19 cellular contexts compared by ENCODE assay signal in the genomic region with DNA sequence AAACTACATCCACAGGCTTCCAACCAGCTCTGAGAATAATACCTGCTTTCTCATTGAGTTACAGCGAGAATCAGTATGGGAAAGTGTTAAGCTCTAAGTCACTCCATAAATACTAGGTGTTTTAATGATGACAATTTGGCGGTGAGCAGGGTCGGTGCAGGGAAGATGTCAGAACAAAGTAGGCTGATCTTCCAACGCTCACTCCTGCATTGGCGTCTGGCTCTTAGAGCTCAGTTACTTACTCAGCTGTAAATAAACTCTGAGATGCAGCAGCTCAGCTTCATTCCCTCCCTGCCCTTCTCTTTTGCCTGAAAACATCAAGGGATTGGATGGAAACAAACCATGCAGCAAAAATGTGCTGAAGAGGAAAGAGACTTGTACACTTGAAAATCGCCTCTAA.
DNase-seq lines count a peak whose midpoint lies in the region; ATAC-seq, FAIRE-seq and TF ChIP-seq lines count a peak whose summit lies in the region.
"Had no signal": no experiment of that assay in that cellular context is flagged by ENCODE, and none has a peak within 500 bp of the region (broad histone marks: within the 10 kb centered on the region; RNA-seq: fewer than 3 reads in every experiment).

No MANE protein-coding gene starts in this region.

- no peak for FAIRE-seq in astrocyte (lab: Jason Lieb, UNC)

- peak; percentile 70 for DNase-seq in NCI-H1694 treated with DMSO at 0.1 percent for 48 hours (lab: John Stamatoyannopoulos, UW)
- no peak for DNase-seq in astrocyte (ENCODE audit: low read depth)
- peak in 1 of 2 donors; percentile 26 for DNase-seq in foreskin keratinocyte
- peak; percentile 29 for DNase-seq in putamen (ENCODE audit: low spot score)
- no peak for DNase-seq in islet precursor cell
- no peak for DNase-seq in UCSD-AML1 (lab: John Stamatoyannopoulos, UW; ENCODE audit: unreplicated experiment)
- DNase-seq in NCI-H1105 treated with DMSO at 0.1 percent for 48 hours (lab: John Stamatoyannopoulos, UW): no peak
- DNase-seq: ACHN; activated CD4-positive, alpha-beta T cell treated with anti-CD3 and anti-CD28 coated beads for 48 hours; central memory CD4-positive, alpha-beta T cell; effector memory CD4-positive, alpha-beta T cell; kidney glomerular epithelial cell; NCI-H526 treated with DMSO at 0.1 percent for 48 hours; stimulated activated naive B cell treated with anti-CD40 and anti-IgM and Interleukin-4, amounts not matched to agents 10 μg/mL and 1 μg/mL and 100 μg/mL, for 72 hours had no signal

- H3K27me3 ChIP-seq in astrocyte (ENCODE audit: insufficient read depth, low read length) (peaks cover 2% of the 10 kb centered on the region), foreskin keratinocyte (no peaks in the 10 kb centered on the region)

- H3K4me2 ChIP-seq in astrocyte (ENCODE audit: low read length): peak overlapping the region; percentile 2

- no peaks in the 10 kb centered on the region for H3K9me3 ChIP-seq in astrocyte (ENCODE audit: insufficient read depth, low read depth, low read length)
- H3K9me3 ChIP-seq: neutrophil had no signal

- H3K4me3 ChIP-seq in astrocyte (ENCODE audit: insufficient read depth, low read depth, low read length): no peak overlapping the region
- H3K4me3 ChIP-seq: SK-N-MC had no signal

- H3K4me3 Mint-ChIP-seq in astrocyte (ENCODE audit: unreplicated experiment): no peak overlapping the region
- H3K4me3 Mint-ChIP-seq: stimulated activated naive B cell treated with anti-CD40 and anti-IgM and Interleukin-4, amounts not matched to agents 10 μg/mL and 1 μg/mL and 100 μg/mL, for 72 hours had no signal

- peak overlapping the region; percentile 72 for H3K27ac Mint-ChIP-seq in astrocyte (ENCODE audit: unreplicated experiment)
- H3K27ac Mint-ChIP-seq: activated T-helper 2 cell treated with anti-CD3 and anti-CD28 coated beads, Interferon-gamma antibody, Interleukin-2, Interleukin-4, amounts not matched to agents 10 μg/mL and 5 μg/mL and 100 μg/mL, durations not matched to agents 14 hours and 24 hours and 36 hours; stimulated activated naive B cell treated with anti-CD40 and anti-IgM and Interleukin-4, amounts not matched to agents 10 μg/mL and 1 μg/mL and 100 μg/mL, for 72 hours had no signal

- no peaks in the 10 kb centered on the region for H3K9me3 Mint-ChIP-seq in astrocyte (ENCODE audit: unreplicated experiment)
- H3K9me3 Mint-ChIP-seq: activated T-helper 2 cell treated with anti-CD3 and anti-CD28 coated beads, Interferon-gamma antibody, Interleukin-2, Interleukin-4, amounts not matched to agents 10 μg/mL and 5 μg/mL and 100 μg/mL, durations not matched to agents 14 hours and 24 hours and 36 hours had no signal

- H2AFZ ChIP-seq in astrocyte (ENCODE audit: low read depth, low read length): no peak overlapping the region

- H3K4me1 ChIP-seq in astrocyte (ENCODE audit: insufficient read depth, low read length): no peaks in the 10 kb centered on the region
- H3K4me1 ChIP-seq in foreskin keratinocyte: peaks cover 17% of the 10 kb centered on the region

- no peaks in the 10 kb centered on the region for H3K36me3 Mint-ChIP-seq in astrocyte (ENCODE audit: low read depth, unreplicated experiment)
- H3K36me3 Mint-ChIP-seq: stimulated activated naive B cell treated with anti-CD40 and anti-IgM and Interleukin-4, amounts not matched to agents 10 μg/mL and 1 μg/mL and 100 μg/mL, for 72 hours had no signal

- H3K79me2 ChIP-seq in astrocyte (ENCODE audit: insufficient read depth, low read length): no peaks in the 10 kb centered on the region

- no peaks in the 10 kb centered on the region for H3K27me3 Mint-ChIP-seq in astrocyte (ENCODE audit: low read depth, unreplicated experiment)

- H4K20me1 ChIP-seq in astrocyte (ENCODE audit: insufficient read depth, low read length): no peaks in the 10 kb centered on the region

- H3K27ac ChIP-seq in astrocyte (ENCODE audit: low read depth, low read length): no peak overlapping the region
- peak overlapping the region; percentile 31 for H3K27ac ChIP-seq in foreskin keratinocyte
- H3K27ac ChIP-seq: C4-2B, neutrophil, SK-N-MC had no signal

- peaks cover 22% of the 10 kb centered on the region for H3K4me1 Mint-ChIP-seq in astrocyte (ENCODE audit: low read depth, unreplicated experiment)
- H3K4me1 Mint-ChIP-seq: stimulated activated naive B cell treated with anti-CD40 and anti-IgM and Interleukin-4, amounts not matched to agents 10 μg/mL and 1 μg/mL and 100 μg/mL, for 72 hours had no signal

- H3K36me3 ChIP-seq in astrocyte (ENCODE audit: insufficient read depth, low read length): no peaks in the 10 kb centered on the region
- H3K36me3 ChIP-seq: neutrophil had no signal

- TF ChIP-seq CTCF in astrocyte (IDR thresholded peaks at IDR 0.05; ENCODE audit: insufficient read depth, low read depth, low read length) (no peak), foreskin keratinocyte (conservative IDR thresholded peaks at IDR 0.05) (no peak)

- no peak overlapping the region for H3K9ac ChIP-seq in astrocyte (ENCODE audit: low read length)

- peak; percentile 13 for ATAC-seq in foreskin keratinocyte
- ATAC-seq in GM19324 (IDR thresholded peaks at IDR 0.05; ENCODE audit: low FRiP score, unreplicated experiment): no peak
- ATAC-seq: stimulated activated naive B cell treated with anti-CD40 and anti-IgM and Interleukin-4, amounts not matched to agents 10 μg/mL and 1 μg/mL and 100 μg/mL, for 72 hours had no signal

Comparison
In these comparisons a context has a peak if more than half of its experiments do, and no peak if none do; other contexts are left out.
1. DNase-seq: peak in NCI-H1694 treated with DMSO at 0.1 percent for 48 hours (single experiment) and putamen (single experiment); none in astrocyte (single experiment), islet precursor cell (single experiment), UCSD-AML1 (single experiment) and NCI-H1105 treated with DMSO at 0.1 percent for 48 hours (single experiment).